In genomic region chr13:71863249-71863648, GRCh38 we compare ENCODE assay signal across 20 cellular contexts. TPM values are rescaled to one million over a fixed set of nuclear protein-coding genes. Genes with fewer than 3 reads are reported as not detected.
DNase-seq lines count a peak whose midpoint lies in the region; ATAC-seq and TF ChIP-seq lines count a peak whose summit lies in the region.
"Had no signal": no experiment of that assay in that cellular context is flagged by ENCODE, and none has a peak within 500 bp of the region (broad histone marks: within the 10 kb centered on the region; RNA-seq: fewer than 3 reads in every experiment).

No MANE protein-coding gene starts in this region.

- H3K27ac ChIP-seq in left ventricle myocardium inferior (replicated peaks) (peak overlapping the region; percentile 85), right atrium auricular region (no peak overlapping the region), neural cell (ENCODE audit: low read length) (no peak overlapping the region)
- H3K27ac ChIP-seq: epithelial cell of prostate, foreskin keratinocyte had no signal

- H3K27me3 ChIP-seq in left ventricle myocardium inferior (ENCODE audit: low read depth) (peaks cover 33% of the 10 kb centered on the region), right atrium auricular region (no peaks in the 10 kb centered on the region), neural cell (ENCODE audit: insufficient read depth, low read depth, low read length) (peaks cover 24% of the 10 kb centered on the region)
- H3K27me3 ChIP-seq: upper lobe of left lung had no signal

- intact Hi-C loops in left ventricle myocardium inferior (cut with micrococcal nuclease): loop anchor here (5.0 kb wide), 1 partner anchor 611 kb away; no protein-coding TSS in a partner anchor

- H3K36me3 ChIP-seq in left ventricle myocardium inferior (no peaks in the 10 kb centered on the region), right atrium auricular region (no peaks in the 10 kb centered on the region), neural cell (ENCODE audit: insufficient read depth, low read length) (no peaks in the 10 kb centered on the region)
- H3K36me3 ChIP-seq: upper lobe of left lung had no signal

- no peak overlapping the region for H3K27ac Mint-ChIP-seq in endothelial cell (ENCODE audit: unreplicated experiment)
- H3K27ac Mint-ChIP-seq: CD4-positive, alpha-beta memory T cell; stimulated activated naive B cell treated with anti-CD40 and anti-IgM and Interleukin-4, amounts not matched to agents 10 μg/mL and 1 μg/mL and 100 μg/mL, for 72 hours had no signal

- no peak for TF ChIP-seq RAD21 in neural cell (conservative IDR thresholded peaks at IDR 0.05)

- DNase-seq in left ventricle myocardium inferior (no peak), right atrium auricular region (ENCODE audit: low spot score) (no peak), endothelial cell (ENCODE audit: low spot score) (no peak), HK-2 (ENCODE audit: unreplicated experiment) (no peak)
- no peak for DNase-seq in stimulated activated naive CD4-positive, alpha-beta T cell (lab: John Stamatoyannopoulos, UW)
- no peak for DNase-seq in stimulated activated naive CD4-positive, alpha-beta T cell treated with Interleukin-2 at 50 U/mL for 16 hours (lab: John Stamatoyannopoulos, UW)
- DNase-seq: activated CD8-positive, alpha-beta T cell treated with anti-CD3 and anti-CD28 coated beads, Interleukin-2, amount 10 ng/mL, durations not matched to agents 7 days and 5 days; activated naive CD4-positive, alpha-beta T cell treated with anti-CD3 and anti-CD28 coated beads, Interleukin-2, amount 50 U/mL, for 16 hours; activated T-cell treated with anti-CD3 and anti-CD28 coated beads, Interleukin-2, amount 50 U/mL, for 4 hours; CD4-positive, alpha-beta memory T cell; foreskin keratinocyte; NCI-H187 treated with DMSO at 0.1 percent for 48 hours; SIG-M5; stimulated activated naive B cell treated with anti-CD40 and anti-IgM and Interleukin-4, amounts not matched to agents 10 μg/mL and 1 μg/mL and 100 μg/mL, for 72 hours; T-helper 2 cell; upper lobe of left lung had no signal

- no peaks in the 10 kb centered on the region for H3K9me2 ChIP-seq in neural cell (ENCODE audit: insufficient read depth, low read length)

- no peak for TF ChIP-seq EP300 in neural cell (conservative IDR thresholded peaks at IDR 0.05; ENCODE audit: poor library complexity, severe bottlenecking)

- H3K4me2 ChIP-seq in neural cell (ENCODE audit: low read length): peak overlapping the region; percentile 50

- no peaks in the 10 kb centered on the region for H3K9me3 Mint-ChIP-seq in endothelial cell (ENCODE audit: unreplicated experiment)
- H3K9me3 Mint-ChIP-seq: stimulated activated naive B cell treated with anti-CD40 and anti-IgM and Interleukin-4, amounts not matched to agents 10 μg/mL and 1 μg/mL and 100 μg/mL, for 72 hours had no signal

- H3K9me3 ChIP-seq in left ventricle myocardium inferior (replicated peaks) (no peaks in the 10 kb centered on the region), right atrium auricular region (no peaks in the 10 kb centered on the region), neural cell (ENCODE audit: low read length) (no peaks in the 10 kb centered on the region)
- H3K9me3 ChIP-seq: upper lobe of left lung had no signal

- H3K9ac ChIP-seq in neural cell (ENCODE audit: low read length): no peak overlapping the region

- H3K36me3 Mint-ChIP-seq in endothelial cell (ENCODE audit: low read depth, unreplicated experiment): peaks cover 23% of the 10 kb centered on the region
- H3K36me3 Mint-ChIP-seq: CD4-positive, alpha-beta memory T cell had no signal

- peaks cover 44% of the 10 kb centered on the region for H3K4me1 ChIP-seq in left ventricle myocardium inferior
- H3K4me1 ChIP-seq in right atrium auricular region: peaks cover 0 to 17% of the 10 kb centered on the region in 2 donors
- H3K4me1 ChIP-seq: foreskin keratinocyte had no signal

- H4K20me1 ChIP-seq in neural cell (ENCODE audit: insufficient read depth): no peaks in the 10 kb centered on the region

- no peak overlapping the region for H2AFZ ChIP-seq in neural cell (ENCODE audit: low read depth, low read length)

- no peak for ATAC-seq in GM21381 (IDR thresholded peaks at IDR 0.05; ENCODE audit: unreplicated experiment)
- ATAC-seq: activated CD8-positive, alpha-beta T cell treated with anti-CD3 and anti-CD28 coated beads, Interleukin-2, amount 10 ng/mL, durations not matched to agents 7 days and 5 days; activated T-cell treated with anti-CD3 and anti-CD28 coated beads, Interleukin-2, amount 50 U/mL, for 4 hours; foreskin keratinocyte; stimulated activated naive B cell treated with anti-CD40 and anti-IgM and Interleukin-4, amounts not matched to agents 10 μg/mL and 1 μg/mL and 100 μg/mL, for 72 hours had no signal

- peak overlapping the region; percentile 99 for H3K4me3 Mint-ChIP-seq in endothelial cell (ENCODE audit: unreplicated experiment)
- H3K4me3 Mint-ChIP-seq: activated CD8-positive, alpha-beta T cell treated with anti-CD3 and anti-CD28 coated beads, Interleukin-2, amount 10 ng/mL, durations not matched to agents 7 days and 5 days; activated T-cell treated with anti-CD3 and anti-CD28 coated beads, Interleukin-2, amount 50 U/mL, for 4 hours had no signal

- peaks cover 30% of the 10 kb centered on the region for H3K4me1 Mint-ChIP-seq in endothelial cell (ENCODE audit: unreplicated experiment)

- TF ChIP-seq CTCF in left ventricle myocardium inferior (IDR thresholded peaks at IDR 0.05; ENCODE audit: borderline replicate concordance) (no peak), right atrium auricular region (IDR thresholded peaks at IDR 0.05) (no peak), endothelial cell (IDR thresholded peaks at IDR 0.05; ENCODE audit: unreplicated experiment) (no peak), neural cell (IDR thresholded peaks at IDR 0.05; ENCODE audit: poor library complexity, severe bottlenecking) (no peak)

- H3K79me2 ChIP-seq in neural cell (replicated peaks; ENCODE audit: insufficient read depth, low read length): peaks cover 63% of the 10 kb centered on the region

- peaks cover 13% of the 10 kb centered on the region for H3K27me3 Mint-ChIP-seq in endothelial cell (ENCODE audit: unreplicated experiment)

- H3F3A ChIP-seq in neural cell (ENCODE audit: insufficient read depth, low read length, poor library complexity, severe bottlenecking): peaks cover 5% of the 10 kb centered on the region

- H3K4me3 ChIP-seq in left ventricle myocardium inferior (peak overlapping the region; percentile 78), right atrium auricular region (no peak overlapping the region), neural cell (ENCODE audit: low read length) (peak overlapping the region; percentile 92)

TF ChIP-seq in neural cell, 6 proteins besides CTCF, POLR2A, EP300 and RAD21:
- no peak for TF ChIP-seq SMC3 (conservative IDR thresholded peaks at IDR 0.05; ENCODE audit: poor library complexity)
- no peak for TF ChIP-seq POLR2AphosphoS5 (IDR thresholded peaks at IDR 0.05)
- no peak for TF ChIP-seq REST (IDR thresholded peaks at IDR 0.05; ENCODE audit: borderline replicate concordance)

RNA-seq across cellular contexts. Expression of gene DACH1, which starts 3.8 kb away (rescaled TPM):
- total RNA-seq in left ventricle myocardium inferior (3.4 TPM), right atrium auricular region (1 to 10 TPM in 1 of 2 donors, under 1 TPM in 1; 0.39 to 1.6 TPM), endothelial cell (ENCODE audit: unreplicated experiment) (36.4 TPM)
- 14.4 and 20.0 TPM in 2 replicates for polyA plus RNA-seq in neural cell
- polyA minus RNA-seq in neural cell: 33.4 and 37.7 TPM in 2 replicates
- total RNA-seq: activated CD8-positive, alpha-beta T cell treated with anti-CD3 and anti-CD28 coated beads, Interleukin-2, amount 10 ng/mL, durations not matched to agents 7 days and 5 days; CD4-positive, alpha-beta memory T cell; foreskin keratinocyte; OCI-LY7 had no signal
- polyA plus RNA-seq: CD4-positive, alpha-beta memory T cell; foreskin keratinocyte had no signal

Comparison
In these comparisons a context has a peak if more than half of its experiments do, and no peak if none do; other contexts are left out.
1. H3K4me3 ChIP-seq: peak in left ventricle myocardium inferior (single experiment) and neural cell (single experiment); none in right atrium auricular region (0 of 2).